1 cellular context compared by ENCODE assay signal in the genomic region with DNA sequence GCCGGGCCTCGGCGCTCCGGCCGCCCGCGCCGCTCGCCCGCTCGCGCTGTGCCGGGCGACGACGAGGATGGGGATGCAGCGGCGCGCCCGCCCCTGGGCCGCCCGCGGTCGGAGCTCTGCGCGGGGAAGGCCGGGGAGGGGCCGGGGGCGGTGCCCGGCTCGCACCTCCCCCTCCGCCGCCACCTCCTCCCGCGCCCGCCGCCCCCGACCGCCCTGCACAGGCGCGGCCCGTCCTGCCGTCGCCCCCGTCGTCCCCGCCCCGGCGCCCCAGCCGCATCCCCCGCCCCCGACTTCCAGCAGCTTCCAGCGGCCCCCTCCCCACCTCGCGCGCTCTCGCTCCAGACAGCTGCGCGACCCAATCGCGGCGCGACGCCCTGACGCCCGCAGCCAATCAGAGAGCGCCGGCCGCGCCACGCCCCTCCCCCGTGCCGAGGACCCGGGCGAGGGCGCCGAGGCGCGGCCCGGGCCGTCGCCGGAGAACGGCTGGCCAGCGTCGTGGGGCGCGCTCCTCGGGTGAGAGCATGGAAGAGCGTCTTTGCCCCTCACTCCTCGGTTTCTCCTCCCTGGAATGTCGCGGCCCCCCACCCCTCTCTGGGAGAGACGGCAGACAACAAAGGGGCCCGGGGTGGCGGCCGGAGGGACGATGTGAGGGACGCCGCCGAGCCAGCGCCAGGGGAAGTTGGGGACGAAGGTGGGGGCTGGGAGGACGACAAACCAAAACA.
TF ChIP-seq lines count a peak whose summit lies in the region.

A gene with protein sequence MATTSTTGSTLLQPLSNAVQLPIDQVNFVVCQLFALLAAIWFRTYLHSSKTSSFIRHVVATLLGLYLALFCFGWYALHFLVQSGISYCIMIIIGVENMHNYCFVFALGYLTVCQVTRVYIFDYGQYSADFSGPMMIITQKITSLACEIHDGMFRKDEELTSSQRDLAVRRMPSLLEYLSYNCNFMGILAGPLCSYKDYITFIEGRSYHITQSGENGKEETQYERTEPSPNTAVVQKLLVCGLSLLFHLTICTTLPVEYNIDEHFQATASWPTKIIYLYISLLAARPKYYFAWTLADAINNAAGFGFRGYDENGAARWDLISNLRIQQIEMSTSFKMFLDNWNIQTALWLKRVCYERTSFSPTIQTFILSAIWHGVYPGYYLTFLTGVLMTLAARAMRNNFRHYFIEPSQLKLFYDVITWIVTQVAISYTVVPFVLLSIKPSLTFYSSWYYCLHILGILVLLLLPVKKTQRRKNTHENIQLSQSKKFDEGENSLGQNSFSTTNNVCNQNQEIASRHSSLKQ (minus strand): TSS at position 69 of the 722 bp plus-strand sequence. CDS start 70 bp downstream, outside the sequence.

TF ChIP-seq in K562, 482 proteins besides CTCF, POLR2A, EP300 and RAD21 (continued from another document and continues in another):
- no peak for TF ChIP-seq NFATC3 (IDR thresholded peaks at IDR 0.05)
- TF ChIP-seq, protein P1, sequence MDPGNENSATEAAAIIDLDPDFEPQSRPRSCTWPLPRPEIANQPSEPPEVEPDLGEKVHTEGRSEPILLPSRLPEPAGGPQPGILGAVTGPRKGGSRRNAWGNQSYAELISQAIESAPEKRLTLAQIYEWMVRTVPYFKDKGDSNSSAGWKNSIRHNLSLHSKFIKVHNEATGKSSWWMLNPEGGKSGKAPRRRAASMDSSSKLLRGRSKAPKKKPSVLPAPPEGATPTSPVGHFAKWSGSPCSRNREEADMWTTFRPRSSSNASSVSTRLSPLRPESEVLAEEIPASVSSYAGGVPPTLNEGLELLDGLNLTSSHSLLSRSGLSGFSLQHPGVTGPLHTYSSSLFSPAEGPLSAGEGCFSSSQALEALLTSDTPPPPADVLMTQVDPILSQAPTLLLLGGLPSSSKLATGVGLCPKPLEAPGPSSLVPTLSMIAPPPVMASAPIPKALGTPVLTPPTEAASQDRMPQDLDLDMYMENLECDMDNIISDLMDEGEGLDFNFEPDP (CRISPR knock-in tag; IDR thresholded peaks at IDR 0.05): 0 out of 2 replicates have a peak, but pooled peaks have one; percentile 28
- TF ChIP-seq SREBF2 (CRISPR knock-in tag; IDR thresholded peaks at IDR 0.05): no peak
- TF ChIP-seq, protein P2, sequence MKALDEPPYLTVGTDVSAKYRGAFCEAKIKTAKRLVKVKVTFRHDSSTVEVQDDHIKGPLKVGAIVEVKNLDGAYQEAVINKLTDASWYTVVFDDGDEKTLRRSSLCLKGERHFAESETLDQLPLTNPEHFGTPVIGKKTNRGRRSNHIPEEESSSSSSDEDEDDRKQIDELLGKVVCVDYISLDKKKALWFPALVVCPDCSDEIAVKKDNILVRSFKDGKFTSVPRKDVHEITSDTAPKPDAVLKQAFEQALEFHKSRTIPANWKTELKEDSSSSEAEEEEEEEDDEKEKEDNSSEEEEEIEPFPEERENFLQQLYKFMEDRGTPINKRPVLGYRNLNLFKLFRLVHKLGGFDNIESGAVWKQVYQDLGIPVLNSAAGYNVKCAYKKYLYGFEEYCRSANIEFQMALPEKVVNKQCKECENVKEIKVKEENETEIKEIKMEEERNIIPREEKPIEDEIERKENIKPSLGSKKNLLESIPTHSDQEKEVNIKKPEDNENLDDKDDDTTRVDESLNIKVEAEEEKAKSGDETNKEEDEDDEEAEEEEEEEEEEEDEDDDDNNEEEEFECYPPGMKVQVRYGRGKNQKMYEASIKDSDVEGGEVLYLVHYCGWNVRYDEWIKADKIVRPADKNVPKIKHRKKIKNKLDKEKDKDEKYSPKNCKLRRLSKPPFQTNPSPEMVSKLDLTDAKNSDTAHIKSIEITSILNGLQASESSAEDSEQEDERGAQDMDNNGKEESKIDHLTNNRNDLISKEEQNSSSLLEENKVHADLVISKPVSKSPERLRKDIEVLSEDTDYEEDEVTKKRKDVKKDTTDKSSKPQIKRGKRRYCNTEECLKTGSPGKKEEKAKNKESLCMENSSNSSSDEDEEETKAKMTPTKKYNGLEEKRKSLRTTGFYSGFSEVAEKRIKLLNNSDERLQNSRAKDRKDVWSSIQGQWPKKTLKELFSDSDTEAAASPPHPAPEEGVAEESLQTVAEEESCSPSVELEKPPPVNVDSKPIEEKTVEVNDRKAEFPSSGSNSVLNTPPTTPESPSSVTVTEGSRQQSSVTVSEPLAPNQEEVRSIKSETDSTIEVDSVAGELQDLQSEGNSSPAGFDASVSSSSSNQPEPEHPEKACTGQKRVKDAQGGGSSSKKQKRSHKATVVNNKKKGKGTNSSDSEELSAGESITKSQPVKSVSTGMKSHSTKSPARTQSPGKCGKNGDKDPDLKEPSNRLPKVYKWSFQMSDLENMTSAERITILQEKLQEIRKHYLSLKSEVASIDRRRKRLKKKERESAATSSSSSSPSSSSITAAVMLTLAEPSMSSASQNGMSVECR (CRISPR knock-in tag; IDR thresholded peaks at IDR 0.05): no peak
- no peak for TF ChIP-seq HDAC3 (IDR thresholded peaks at IDR 0.05; ENCODE audit: borderline replicate concordance, partially characterized antibody)
- peak; percentile 92 for TF ChIP-seq CXXC5 (CRISPR knock-in tag; IDR thresholded peaks at IDR 0.05)
- no peak for TF ChIP-seq ZNF3 (CRISPR knock-in tag; IDR thresholded peaks at IDR 0.05)
- TF ChIP-seq BMI1 (IDR thresholded peaks at IDR 0.05; ENCODE audit: low read length): no peak
- peak; percentile 12 for TF ChIP-seq HMGN3 (IDR thresholded peaks at IDR 0.05; ENCODE audit: borderline replicate concordance, extremely low read depth, insufficient read length, low read depth, low read length)
- TF ChIP-seq RB1 (IDR thresholded peaks at IDR 0.05; ENCODE audit: low read depth): peak; percentile 74
- TF ChIP-seq, protein P3, sequence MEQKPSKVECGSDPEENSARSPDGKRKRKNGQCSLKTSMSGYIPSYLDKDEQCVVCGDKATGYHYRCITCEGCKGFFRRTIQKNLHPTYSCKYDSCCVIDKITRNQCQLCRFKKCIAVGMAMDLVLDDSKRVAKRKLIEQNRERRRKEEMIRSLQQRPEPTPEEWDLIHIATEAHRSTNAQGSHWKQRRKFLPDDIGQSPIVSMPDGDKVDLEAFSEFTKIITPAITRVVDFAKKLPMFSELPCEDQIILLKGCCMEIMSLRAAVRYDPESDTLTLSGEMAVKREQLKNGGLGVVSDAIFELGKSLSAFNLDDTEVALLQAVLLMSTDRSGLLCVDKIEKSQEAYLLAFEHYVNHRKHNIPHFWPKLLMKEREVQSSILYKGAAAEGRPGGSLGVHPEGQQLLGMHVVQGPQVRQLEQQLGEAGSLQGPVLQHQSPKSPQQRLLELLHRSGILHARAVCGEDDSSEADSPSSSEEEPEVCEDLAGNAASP (IDR thresholded peaks at IDR 0.05): no peak
- TF ChIP-seq MEF2A (IDR thresholded peaks at IDR 0.05; ENCODE audit: control insufficient read depth, low read depth, low read length): no peak
- no peak for TF ChIP-seq MEIS2 (IDR thresholded peaks at IDR 0.05; ENCODE audit: partially characterized antibody)
- no peak for TF ChIP-seq BDP1 (IDR thresholded peaks at IDR 0.05; ENCODE audit: insufficient read depth, insufficient read length)
- TF ChIP-seq, protein P4, sequence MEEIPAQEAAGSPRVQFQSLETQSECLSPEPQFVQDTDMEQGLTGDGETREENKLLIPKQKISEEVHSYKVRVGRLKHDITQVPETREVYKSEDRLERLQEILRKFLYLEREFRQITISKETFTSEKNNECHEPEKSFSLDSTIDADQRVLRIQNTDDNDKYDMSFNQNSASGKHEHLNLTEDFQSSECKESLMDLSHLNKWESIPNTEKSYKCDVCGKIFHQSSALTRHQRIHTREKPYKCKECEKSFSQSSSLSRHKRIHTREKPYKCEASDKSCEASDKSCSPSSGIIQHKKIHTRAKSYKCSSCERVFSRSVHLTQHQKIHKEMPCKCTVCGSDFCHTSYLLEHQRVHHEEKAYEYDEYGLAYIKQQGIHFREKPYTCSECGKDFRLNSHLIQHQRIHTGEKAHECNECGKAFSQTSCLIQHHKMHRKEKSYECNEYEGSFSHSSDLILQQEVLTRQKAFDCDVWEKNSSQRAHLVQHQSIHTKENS (CRISPR knock-in tag; IDR thresholded peaks at IDR 0.05): no peak
- TF ChIP-seq ZSCAN32 (CRISPR knock-in tag; IDR thresholded peaks at IDR 0.05): peak; percentile 39; the same call in 1 of the 2 replicates
- peak; percentile 40 for TF ChIP-seq TAF9B (IDR thresholded peaks at IDR 0.05; ENCODE audit: partially characterized antibody)
- TF ChIP-seq PYGO2 (tag; IDR thresholded peaks at IDR 0.05): no peak
- TF ChIP-seq EGR1 (conservative IDR thresholded peaks at IDR 0.05): no peak
- TF ChIP-seq PRPF4 (IDR thresholded peaks at IDR 0.05; ENCODE audit: insufficient read depth, low read depth, low read length, poor library complexity, severe bottlenecking): no peak
- TF ChIP-seq ZBTB7A (IDR thresholded peaks at IDR 0.05; ENCODE audit: borderline replicate concordance, control insufficient read depth, low read depth, low read length): peak; percentile 75
- no peak for TF ChIP-seq ZNF764 (CRISPR knock-in tag; IDR thresholded peaks at IDR 0.05; ENCODE audit: low read depth)
- peak; percentile 23; the same call in 1 of the 2 replicates for TF ChIP-seq HLTF (IDR thresholded peaks at IDR 0.05)
- no peak for TF ChIP-seq CAMTA2 (CRISPR knock-in tag; conservative IDR thresholded peaks at IDR 0.05)
- TF ChIP-seq ARHGAP35 (IDR thresholded peaks at IDR 0.05; ENCODE audit: partially characterized antibody): no peak
- TF ChIP-seq, protein P5, sequence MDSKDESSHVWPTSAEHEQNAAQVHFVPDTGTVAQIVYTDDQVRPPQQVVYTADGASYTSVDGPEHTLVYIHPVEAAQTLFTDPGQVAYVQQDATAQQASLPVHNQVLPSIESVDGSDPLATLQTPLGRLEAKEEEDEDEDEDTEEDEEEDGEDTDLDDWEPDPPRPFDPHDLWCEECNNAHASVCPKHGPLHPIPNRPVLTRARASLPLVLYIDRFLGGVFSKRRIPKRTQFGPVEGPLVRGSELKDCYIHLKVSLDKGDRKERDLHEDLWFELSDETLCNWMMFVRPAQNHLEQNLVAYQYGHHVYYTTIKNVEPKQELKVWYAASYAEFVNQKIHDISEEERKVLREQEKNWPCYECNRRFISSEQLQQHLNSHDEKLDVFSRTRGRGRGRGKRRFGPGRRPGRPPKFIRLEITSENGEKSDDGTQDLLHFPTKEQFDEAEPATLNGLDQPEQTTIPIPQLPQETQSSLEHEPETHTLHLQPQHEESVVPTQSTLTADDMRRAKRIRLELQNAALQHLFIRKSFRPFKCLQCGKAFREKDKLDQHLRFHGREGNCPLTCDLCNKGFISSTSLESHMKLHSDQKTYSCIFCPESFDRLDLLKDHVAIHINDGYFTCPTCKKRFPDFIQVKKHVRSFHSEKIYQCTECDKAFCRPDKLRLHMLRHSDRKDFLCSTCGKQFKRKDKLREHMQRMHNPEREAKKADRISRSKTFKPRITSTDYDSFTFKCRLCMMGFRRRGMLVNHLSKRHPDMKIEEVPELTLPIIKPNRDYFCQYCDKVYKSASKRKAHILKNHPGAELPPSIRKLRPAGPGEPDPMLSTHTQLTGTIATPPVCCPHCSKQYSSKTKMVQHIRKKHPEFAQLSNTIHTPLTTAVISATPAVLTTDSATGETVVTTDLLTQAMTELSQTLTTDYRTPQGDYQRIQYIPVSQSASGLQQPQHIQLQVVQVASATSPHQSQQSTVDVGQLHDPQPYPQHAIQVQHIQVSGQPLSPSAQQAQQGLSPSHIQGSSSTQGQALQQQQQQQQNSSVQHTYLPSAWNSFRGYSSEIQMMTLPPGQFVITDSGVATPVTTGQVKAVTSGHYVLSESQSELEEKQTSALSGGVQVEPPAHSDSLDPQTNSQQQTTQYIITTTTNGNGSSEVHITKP (IDR thresholded peaks at IDR 0.05; ENCODE audit: partially characterized antibody): peak; percentile 5
- 0 out of 2 replicates have a peak, but pooled peaks have one; percentile 45 for TF ChIP-seq GATAD2A (IDR thresholded peaks at IDR 0.05)
- TF ChIP-seq, protein P6, sequence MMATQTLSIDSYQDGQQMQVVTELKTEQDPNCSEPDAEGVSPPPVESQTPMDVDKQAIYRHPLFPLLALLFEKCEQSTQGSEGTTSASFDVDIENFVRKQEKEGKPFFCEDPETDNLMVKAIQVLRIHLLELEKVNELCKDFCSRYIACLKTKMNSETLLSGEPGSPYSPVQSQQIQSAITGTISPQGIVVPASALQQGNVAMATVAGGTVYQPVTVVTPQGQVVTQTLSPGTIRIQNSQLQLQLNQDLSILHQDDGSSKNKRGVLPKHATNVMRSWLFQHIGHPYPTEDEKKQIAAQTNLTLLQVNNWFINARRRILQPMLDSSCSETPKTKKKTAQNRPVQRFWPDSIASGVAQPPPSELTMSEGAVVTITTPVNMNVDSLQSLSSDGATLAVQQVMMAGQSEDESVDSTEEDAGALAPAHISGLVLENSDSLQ (IDR thresholded peaks at IDR 0.05): peak; percentile 91
- TF ChIP-seq, protein P7, sequence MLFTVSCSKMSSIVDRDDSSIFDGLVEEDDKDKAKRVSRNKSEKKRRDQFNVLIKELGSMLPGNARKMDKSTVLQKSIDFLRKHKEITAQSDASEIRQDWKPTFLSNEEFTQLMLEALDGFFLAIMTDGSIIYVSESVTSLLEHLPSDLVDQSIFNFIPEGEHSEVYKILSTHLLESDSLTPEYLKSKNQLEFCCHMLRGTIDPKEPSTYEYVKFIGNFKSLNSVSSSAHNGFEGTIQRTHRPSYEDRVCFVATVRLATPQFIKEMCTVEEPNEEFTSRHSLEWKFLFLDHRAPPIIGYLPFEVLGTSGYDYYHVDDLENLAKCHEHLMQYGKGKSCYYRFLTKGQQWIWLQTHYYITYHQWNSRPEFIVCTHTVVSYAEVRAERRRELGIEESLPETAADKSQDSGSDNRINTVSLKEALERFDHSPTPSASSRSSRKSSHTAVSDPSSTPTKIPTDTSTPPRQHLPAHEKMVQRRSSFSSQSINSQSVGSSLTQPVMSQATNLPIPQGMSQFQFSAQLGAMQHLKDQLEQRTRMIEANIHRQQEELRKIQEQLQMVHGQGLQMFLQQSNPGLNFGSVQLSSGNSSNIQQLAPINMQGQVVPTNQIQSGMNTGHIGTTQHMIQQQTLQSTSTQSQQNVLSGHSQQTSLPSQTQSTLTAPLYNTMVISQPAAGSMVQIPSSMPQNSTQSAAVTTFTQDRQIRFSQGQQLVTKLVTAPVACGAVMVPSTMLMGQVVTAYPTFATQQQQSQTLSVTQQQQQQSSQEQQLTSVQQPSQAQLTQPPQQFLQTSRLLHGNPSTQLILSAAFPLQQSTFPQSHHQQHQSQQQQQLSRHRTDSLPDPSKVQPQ (CRISPR knock-in tag; IDR thresholded peaks at IDR 0.05; ENCODE audit: borderline replicate concordance): no peak
- TF ChIP-seq, protein P8, sequence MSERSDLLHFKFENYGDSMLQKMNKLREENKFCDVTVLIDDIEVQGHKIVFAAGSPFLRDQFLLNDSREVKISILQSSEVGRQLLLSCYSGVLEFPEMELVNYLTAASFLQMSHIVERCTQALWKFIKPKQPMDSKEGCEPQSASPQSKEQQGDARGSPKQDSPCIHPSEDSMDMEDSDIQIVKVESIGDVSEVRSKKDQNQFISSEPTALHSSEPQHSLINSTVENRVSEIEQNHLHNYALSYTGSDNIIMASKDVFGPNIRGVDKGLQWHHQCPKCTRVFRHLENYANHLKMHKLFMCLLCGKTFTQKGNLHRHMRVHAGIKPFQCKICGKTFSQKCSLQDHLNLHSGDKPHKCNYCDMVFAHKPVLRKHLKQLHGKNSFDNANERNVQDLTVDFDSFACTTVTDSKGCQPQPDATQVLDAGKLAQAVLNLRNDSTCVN (CRISPR knock-in tag; IDR thresholded peaks at IDR 0.05): peak; percentile 16; the same call in 1 of the 2 replicates
- TF ChIP-seq ARID1B (IDR thresholded peaks at IDR 0.05): peak; percentile 22; the same call in 1 of the 2 replicates
- TF ChIP-seq ZNF431 (CRISPR knock-in tag; IDR thresholded peaks at IDR 0.05): peak; percentile 65; the same call in 1 of the 2 replicates
- TF ChIP-seq KDM2B (CRISPR knock-in tag; IDR thresholded peaks at IDR 0.05): 0 out of 2 replicates have a peak, but pooled peaks have one; percentile 43
- TF ChIP-seq OTX1 (CRISPR knock-in tag; IDR thresholded peaks at IDR 0.05): peak; percentile 10; the same call in 1 of the 2 replicates
- peak; percentile 91 for TF ChIP-seq RBFOX2 (IDR thresholded peaks at IDR 0.05; ENCODE audit: low read depth, low read length)
- peak; percentile 93 for TF ChIP-seq KDM5B (IDR thresholded peaks at IDR 0.05; ENCODE audit: insufficient replicate concordance, low read depth, low read length)
- peak; percentile 90; the same call in 1 of the 2 replicates for TF ChIP-seq CBX1 (IDR thresholded peaks at IDR 0.05; ENCODE audit: low read depth)
- TF ChIP-seq ZNF23 (CRISPR knock-in tag; IDR thresholded peaks at IDR 0.05): no peak
